ENCODE assay signal across 1 cellular context in genomic region chr2:88057437-88057844, GRCh38.
TF ChIP-seq lines count a peak whose summit lies in the region.

No MANE protein-coding gene starts in this region.

TF ChIP-seq in K562, 482 proteins besides CTCF, POLR2A, EP300 and RAD21 (continues in another document):
- peak; percentile 32 for TF ChIP-seq BRD9 (IDR thresholded peaks at IDR 0.05; ENCODE audit: low read depth, partially characterized antibody)
- TF ChIP-seq STAG1 (CRISPR knock-in tag; IDR thresholded peaks at IDR 0.05; ENCODE audit: borderline replicate concordance), result no peak
- TF ChIP-seq C11orf30 (IDR thresholded peaks at IDR 0.05; ENCODE audit: low read depth), result peak; percentile 81
- TF ChIP-seq NCOA2 (IDR thresholded peaks at IDR 0.05; ENCODE audit: partially characterized antibody in 2 of 2), result peak in 1 of 2 experiments; percentile 16
- TF ChIP-seq, protein P1, sequence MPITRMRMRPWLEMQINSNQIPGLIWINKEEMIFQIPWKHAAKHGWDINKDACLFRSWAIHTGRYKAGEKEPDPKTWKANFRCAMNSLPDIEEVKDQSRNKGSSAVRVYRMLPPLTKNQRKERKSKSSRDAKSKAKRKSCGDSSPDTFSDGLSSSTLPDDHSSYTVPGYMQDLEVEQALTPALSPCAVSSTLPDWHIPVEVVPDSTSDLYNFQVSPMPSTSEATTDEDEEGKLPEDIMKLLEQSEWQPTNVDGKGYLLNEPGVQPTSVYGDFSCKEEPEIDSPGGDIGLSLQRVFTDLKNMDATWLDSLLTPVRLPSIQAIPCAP (CRISPR knock-in tag; IDR thresholded peaks at IDR 0.05; ENCODE audit: borderline replicate concordance), result no peak
- TF ChIP-seq CREM (IDR thresholded peaks at IDR 0.05; ENCODE audit: low read depth), result peak; percentile 44; the same call in 1 of the 2 replicates
- no peak for TF ChIP-seq ZBTB1 (CRISPR knock-in tag; IDR thresholded peaks at IDR 0.05; ENCODE audit: borderline replicate concordance, low read depth)
- TF ChIP-seq JUND (IDR thresholded peaks at IDR 0.05; ENCODE audit: borderline replicate concordance, low read depth, low read length), result peak; percentile 51
- no peak; the same call in 2 of the 3 replicates for TF ChIP-seq JUND (tag; IDR thresholded peaks at IDR 0.05; ENCODE audit: borderline replicate concordance, low read depth, low read length)
- no peak for TF ChIP-seq SNIP1 (IDR thresholded peaks at IDR 0.05; ENCODE audit: low read depth)
- no peak for TF ChIP-seq JUNB (CRISPR knock-in tag; conservative IDR thresholded peaks at IDR 0.05)
- TF ChIP-seq, protein P2, sequence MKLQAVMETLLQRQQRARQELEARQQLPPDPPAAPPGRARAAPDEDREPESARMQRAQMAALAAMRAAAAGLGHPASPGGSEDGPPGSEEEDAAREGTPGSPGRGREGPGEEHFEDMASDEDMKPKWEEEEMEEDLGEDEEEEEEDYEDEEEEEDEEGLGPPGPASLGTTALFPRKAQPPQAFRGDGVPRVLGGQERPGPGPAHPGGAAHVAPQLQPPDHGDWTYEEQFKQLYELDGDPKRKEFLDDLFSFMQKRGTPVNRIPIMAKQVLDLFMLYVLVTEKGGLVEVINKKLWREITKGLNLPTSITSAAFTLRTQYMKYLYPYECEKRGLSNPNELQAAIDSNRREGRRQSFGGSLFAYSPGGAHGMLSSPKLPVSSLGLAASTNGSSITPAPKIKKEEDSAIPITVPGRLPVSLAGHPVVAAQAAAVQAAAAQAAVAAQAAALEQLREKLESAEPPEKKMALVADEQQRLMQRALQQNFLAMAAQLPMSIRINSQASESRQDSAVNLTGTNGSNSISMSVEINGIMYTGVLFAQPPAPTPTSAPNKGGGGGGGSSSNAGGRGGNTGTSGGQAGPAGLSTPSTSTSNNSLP (IDR thresholded peaks at IDR 0.05; ENCODE audit: borderline replicate concordance, low read depth, low read length), result peak; percentile 86; the same call in 1 of the 2 replicates
- peak; percentile 42; the same call in 1 of the 2 replicates for TF ChIP-seq ZNF592 (IDR thresholded peaks at IDR 0.05)
- TF ChIP-seq NR2F6 (CRISPR knock-in tag; IDR thresholded peaks at IDR 0.05), result no peak
- TF ChIP-seq SRSF9 (IDR thresholded peaks at IDR 0.05; ENCODE audit: borderline replicate concordance, low read depth, low read length), result no peak
- no peak for TF ChIP-seq MXI1 (IDR thresholded peaks at IDR 0.05; ENCODE audit: low read depth, low read length)
- no peak for TF ChIP-seq EGR1 (conservative IDR thresholded peaks at IDR 0.05)
- peak; percentile 96 for TF ChIP-seq CEBPB (tag; IDR thresholded peaks at IDR 0.05)
- no peak for TF ChIP-seq BDP1 (IDR thresholded peaks at IDR 0.05; ENCODE audit: insufficient read depth, insufficient read length)
- 0 out of 2 replicates have a peak, but pooled peaks have one; percentile 41 for TF ChIP-seq EP400 (IDR thresholded peaks at IDR 0.05)
- peak; percentile 19 for TF ChIP-seq TAF9B (IDR thresholded peaks at IDR 0.05; ENCODE audit: partially characterized antibody)
- TF ChIP-seq TAF7 (tag; IDR thresholded peaks at IDR 0.05), result no peak
- no peak for TF ChIP-seq MXD1 (CRISPR knock-in tag; IDR thresholded peaks at IDR 0.05; ENCODE audit: borderline replicate concordance, poor library complexity, severe bottlenecking)
- TF ChIP-seq TAL1 (IDR thresholded peaks at IDR 0.05), result peak; percentile 50
- TF ChIP-seq YY1 (IDR thresholded peaks at IDR 0.05; ENCODE audit: borderline replicate concordance in 1 of 3, control insufficient read depth in 1 of 3, extremely low read depth in 1 of 3, insufficient read depth in 3 of 3, insufficient read length in 1 of 3, insufficient replicate concordance in 2 of 3, low read depth in 1 of 3, low read length in 2 of 3), result peak in 1 of 3 experiments; percentile 10
- TF ChIP-seq GTF2F1 (IDR thresholded peaks at IDR 0.05; ENCODE audit: low read depth, low read length), result no peak
- peak; percentile 26; the same call in 1 of the 2 replicates for TF ChIP-seq FOSL1 (tag; conservative IDR thresholded peaks at IDR 0.05)
- no peak for TF ChIP-seq ZNF76 (CRISPR knock-in tag; IDR thresholded peaks at IDR 0.05; ENCODE audit: borderline replicate concordance)
- no peak for TF ChIP-seq NCOA6 (IDR thresholded peaks at IDR 0.05)
- peak in 1 of 2 experiments; percentile 46; a peak in 2 of 4 replicates for TF ChIP-seq FOXK2 (conservative IDR thresholded peaks at IDR 0.05 in 1 of 2, IDR thresholded peaks at IDR 0.05 in 1 of 2; ENCODE audit: low read depth in 2 of 2)
- 0 out of 2 replicates have a peak, but pooled peaks have one; percentile 16 for TF ChIP-seq SOX6 (IDR thresholded peaks at IDR 0.05)
- TF ChIP-seq ZNF507 (tag; conservative IDR thresholded peaks at IDR 0.05), result no peak
- no peak for TF ChIP-seq JUN (IDR thresholded peaks at IDR 0.05; ENCODE audit: borderline replicate concordance, low read depth, low read length)
- TF ChIP-seq JUN (CRISPR knock-in tag; IDR thresholded peaks at IDR 0.05; ENCODE audit: borderline replicate concordance), result no peak
- TF ChIP-seq TBP (optimal IDR thresholded peaks at IDR 0.05; ENCODE audit: low read depth, low read length), result peak; percentile 16
- peak; percentile 77 for TF ChIP-seq SMARCE1 (IDR thresholded peaks at IDR 0.05)
- TF ChIP-seq TCF3 (CRISPR knock-in tag; IDR thresholded peaks at IDR 0.05), result peak; percentile 64
- TF ChIP-seq XRCC3 (IDR thresholded peaks at IDR 0.05), result no peak
- TF ChIP-seq POLR2G (IDR thresholded peaks at IDR 0.05; ENCODE audit: low read depth, low read length), result no peak
- no peak for TF ChIP-seq SIN3B (IDR thresholded peaks at IDR 0.05; ENCODE audit: low read depth)
- TF ChIP-seq HDAC1 (IDR thresholded peaks at IDR 0.05), result peak in 1 of 2 experiments; percentile 44; a peak in 3 of 4 replicates
- no peak for TF ChIP-seq KDM4B (IDR thresholded peaks at IDR 0.05; ENCODE audit: borderline replicate concordance in 2 of 2, low read depth in 1 of 2)
- TF ChIP-seq ZFP1 (CRISPR knock-in tag; IDR thresholded peaks at IDR 0.05), result no peak
- no peak for TF ChIP-seq HES1 (IDR thresholded peaks at IDR 0.05; ENCODE audit: low read depth)
- no peak for TF ChIP-seq ZNF354B (CRISPR knock-in tag; IDR thresholded peaks at IDR 0.05)
- TF ChIP-seq PTTG1 (tag; IDR thresholded peaks at IDR 0.05; ENCODE audit: low read depth), result peak; percentile 22; the same call in 1 of the 2 replicates
- TF ChIP-seq DACH1 (IDR thresholded peaks at IDR 0.05; ENCODE audit: partially characterized antibody), result peak; percentile 50
- peak; percentile 47 for TF ChIP-seq HDAC3 (IDR thresholded peaks at IDR 0.05; ENCODE audit: borderline replicate concordance, partially characterized antibody)
- no peak for TF ChIP-seq SIRT6 (IDR thresholded peaks at IDR 0.05; ENCODE audit: low read depth, low read length)
- TF ChIP-seq MAFK (IDR thresholded peaks at IDR 0.05; ENCODE audit: low read length), result 0 out of 2 replicates have a peak, but pooled peaks have one; percentile 17
- TF ChIP-seq MTA3 (IDR thresholded peaks at IDR 0.05; ENCODE audit: borderline replicate concordance), result peak; percentile 51
- TF ChIP-seq HSF4 (CRISPR knock-in tag; IDR thresholded peaks at IDR 0.05; ENCODE audit: borderline replicate concordance), result no peak
- TF ChIP-seq VEZF1 (CRISPR knock-in tag; IDR thresholded peaks at IDR 0.05), result peak; percentile 67
- no peak for TF ChIP-seq PRMT5 (CRISPR knock-in tag; IDR thresholded peaks at IDR 0.05)
- TF ChIP-seq TEAD4 (IDR thresholded peaks at IDR 0.05; ENCODE audit: low read length), result peak; percentile 67; the same call in 1 of the 2 replicates
- no peak for TF ChIP-seq TEAD4 (CRISPR knock-in tag; IDR thresholded peaks at IDR 0.05; ENCODE audit: borderline replicate concordance)
- peak; percentile 49 to 76; a peak in 3 of 4 replicates for TF ChIP-seq TRIM24 (IDR thresholded peaks at IDR 0.05)
- TF ChIP-seq ARID1B (IDR thresholded peaks at IDR 0.05), result peak; percentile 84
- TF ChIP-seq CEBPG (CRISPR knock-in tag; IDR thresholded peaks at IDR 0.05), result no peak
- TF ChIP-seq CEBPG (tag; conservative IDR thresholded peaks at IDR 0.05 in 1 of 2, IDR thresholded peaks at IDR 0.05 in 1 of 2), result peak in 1 of 2 experiments; percentile 76; a peak in 3 of 4 replicates
- no peak for TF ChIP-seq CREB3L1 (IDR thresholded peaks at IDR 0.05; ENCODE audit: borderline replicate concordance, low read depth)
- TF ChIP-seq CBFA2T3 (IDR thresholded peaks at IDR 0.05), result peak; percentile 85
- TF ChIP-seq AFF4 (CRISPR knock-in tag; IDR thresholded peaks at IDR 0.05), result no peak
